In genomic region chr2:84959494-84960156, GRCh38 we compare ENCODE assay signal across 8 cellular contexts. TPM values are rescaled to one million over a fixed set of nuclear protein-coding genes. Genes with fewer than 3 reads are reported as not detected.
DNase-seq lines count a peak whose midpoint lies in the region; ATAC-seq, FAIRE-seq and TF ChIP-seq lines count a peak whose summit lies in the region.
"Had no signal": no experiment of that assay in that cellular context is flagged by ENCODE, and none has a peak within 500 bp of the region (broad histone marks: within the 10 kb centered on the region; RNA-seq: fewer than 3 reads in every experiment).

No MANE protein-coding gene starts in this region.

- TF ChIP-seq CTCF in chondrocyte (IDR thresholded peaks at IDR 0.05) (no peak), osteocyte (IDR thresholded peaks at IDR 0.05) (no peak)

- H3K27ac Mint-ChIP-seq in chondrocyte (ENCODE audit: unreplicated experiment) (peak overlapping the region; percentile 99), osteocyte (ENCODE audit: unreplicated experiment) (peak overlapping the region; percentile 92)

- ATAC-seq in HG02759 (IDR thresholded peaks at IDR 0.05; ENCODE audit: unreplicated experiment) (no peak), GM18498 (IDR thresholded peaks at IDR 0.05; ENCODE audit: unreplicated experiment) (no peak)

- DNase-seq in ELR (ENCODE audit: low read depth): peak; percentile 65
- peak; percentile 1 for DNase-seq in NCI-H1105 (lab: John Stamatoyannopoulos, UW)
- DNase-seq in chondrocyte (ENCODE audit: low spot score): no peak
- no peak for DNase-seq in osteocyte (ENCODE audit: extremely low spot score, unreplicated experiment)
- DNase-seq in RCC 7860 (ENCODE audit: low spot score): no peak
- DNase-seq: stimulated activated CD4-positive, alpha-beta T cell treated with anti-CD3 and anti-CD28 coated beads, Interleukin-4, amount 100 ng/mL, for 4 hours had no signal

- FAIRE-seq in RCC 7860 (lab: Jason Lieb, UNC): no peak

- H3K27me3 Mint-ChIP-seq in chondrocyte (ENCODE audit: low read depth) (no peaks in the 10 kb centered on the region), osteocyte (ENCODE audit: unreplicated experiment) (no peaks in the 10 kb centered on the region)

- H3K4me1 Mint-ChIP-seq in chondrocyte (ENCODE audit: low read depth) (peaks cover 52% of the 10 kb centered on the region), osteocyte (ENCODE audit: unreplicated experiment) (peaks cover 47% of the 10 kb centered on the region)

- H3K36me3 Mint-ChIP-seq in chondrocyte (ENCODE audit: low read depth) (peaks cover 11% of the 10 kb centered on the region), osteocyte (ENCODE audit: unreplicated experiment) (peaks cover 17% of the 10 kb centered on the region)

- H3K9me3 Mint-ChIP-seq in chondrocyte (ENCODE audit: low read depth) (no peaks in the 10 kb centered on the region), osteocyte (ENCODE audit: unreplicated experiment) (no peaks in the 10 kb centered on the region)

- H3K4me3 Mint-ChIP-seq in chondrocyte (ENCODE audit: unreplicated experiment) (no peak overlapping the region), osteocyte (ENCODE audit: unreplicated experiment) (no peak overlapping the region)

RNA-seq across cellular contexts. Expression of gene KCMF1, which starts 11.3 kb away (rescaled TPM):
- 76.0 to 101 TPM (median 95.8 TPM) in 3 replicates for total RNA-seq in chondrocyte
- 67.2 and 73.2 TPM in 2 replicates for total RNA-seq in osteocyte

RNA-seq across cellular contexts. Expression of gene TMSB10, which starts 54.2 kb away (rescaled TPM):
- 1,771 to 2,562 TPM (median 2,521 TPM) in 3 replicates for total RNA-seq in chondrocyte
- 2,436 and 2,534 TPM in 2 replicates for total RNA-seq in osteocyte

Comparison
In these comparisons a context has a peak if more than half of its experiments do, and no peak if none do; other contexts are left out.
1. DNase-seq: peak in ELR (single experiment) and NCI-H1105 (single experiment); none in chondrocyte (single experiment), osteocyte (single experiment) and RCC 7860 (single experiment).